In genomic region chr3:52593103-52593502, GRCh38 we compare ENCODE assay signal across 1 cellular context.
TF ChIP-seq lines count a peak whose summit lies in the region.

No MANE protein-coding gene starts in this region.

TF ChIP-seq in HepG2, 621 proteins besides CTCF, POLR2A, EP300 and RAD21:
- TF ChIP-seq ZNF670 (CRISPR knock-in tag; IDR thresholded peaks at IDR 0.05; ENCODE audit: borderline replicate concordance): no peak
- no peak for TF ChIP-seq ZFP62 (CRISPR knock-in tag; IDR thresholded peaks at IDR 0.05)
- TF ChIP-seq BRCA1 (CRISPR knock-in tag; IDR thresholded peaks at IDR 0.05): no peak
- no peak for TF ChIP-seq ZSCAN20 (CRISPR knock-in tag; IDR thresholded peaks at IDR 0.05; ENCODE audit: borderline replicate concordance)
- TF ChIP-seq HES4 (CRISPR knock-in tag; IDR thresholded peaks at IDR 0.05; ENCODE audit: borderline replicate concordance): no peak
- no peak for TF ChIP-seq KIAA2018 (CRISPR knock-in tag; IDR thresholded peaks at IDR 0.05; ENCODE audit: borderline replicate concordance)
- no peak for TF ChIP-seq ZBTB4 (CRISPR knock-in tag; IDR thresholded peaks at IDR 0.05; ENCODE audit: borderline replicate concordance)
- TF ChIP-seq LRRFIP1 (CRISPR knock-in tag; conservative IDR thresholded peaks at IDR 0.05): no peak
- TF ChIP-seq ISL2 (CRISPR knock-in tag; IDR thresholded peaks at IDR 0.05): no peak
- TF ChIP-seq FLYWCH1 (CRISPR knock-in tag; IDR thresholded peaks at IDR 0.05): no peak
- TF ChIP-seq CSRNP1 (CRISPR knock-in tag; IDR thresholded peaks at IDR 0.05): no peak
- no peak for TF ChIP-seq NFAT5 (CRISPR knock-in tag; IDR thresholded peaks at IDR 0.05)
- TF ChIP-seq SP4 (CRISPR knock-in tag; IDR thresholded peaks at IDR 0.05): no peak
- TF ChIP-seq ERF (CRISPR knock-in tag; IDR thresholded peaks at IDR 0.05): no peak
- no peak for TF ChIP-seq BATF2 (CRISPR knock-in tag; IDR thresholded peaks at IDR 0.05)
- no peak for TF ChIP-seq ZBTB34 (CRISPR knock-in tag; IDR thresholded peaks at IDR 0.05)
- no peak for TF ChIP-seq KDM4B (CRISPR knock-in tag; IDR thresholded peaks at IDR 0.05)
- no peak for TF ChIP-seq SYNCRIP (IDR thresholded peaks at IDR 0.05; ENCODE audit: insufficient read depth, low read depth, low read length)
